Comparison of ENCODE assay signal across 1 cellular context in the genomic region with DNA sequence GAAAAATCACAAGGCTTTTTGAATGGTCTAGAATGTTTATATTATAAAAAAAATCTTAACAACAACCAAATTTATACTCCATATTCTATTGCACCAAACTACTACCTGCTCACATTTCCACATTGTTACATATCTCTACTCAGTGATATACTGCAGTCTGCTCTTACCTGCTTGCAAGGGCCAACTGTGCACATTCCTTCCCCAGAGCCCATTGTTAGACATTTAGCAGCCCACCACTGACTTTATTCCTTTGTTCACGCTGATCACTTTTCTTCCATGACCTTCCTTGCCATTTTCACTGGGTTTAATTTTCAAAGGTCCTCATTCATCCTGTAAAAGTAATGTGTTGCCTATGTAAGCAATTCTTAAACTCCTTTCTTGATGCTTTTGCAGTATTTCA.
A peak's percentile ranks its signal among the peaks of the same experiment; 100 is the strongest.
TF ChIP-seq lines count a peak whose summit lies in the region.

No MANE protein-coding gene starts in this region.

TF ChIP-seq in H1, 55 proteins besides CTCF, POLR2A, EP300 and RAD21:
- no peak for TF ChIP-seq NANOG (IDR thresholded peaks at IDR 0.05; ENCODE audit: insufficient read depth, low read depth, low read length, poor library complexity, severe bottlenecking)
- TF ChIP-seq TEAD4 (IDR thresholded peaks at IDR 0.05; ENCODE audit: low read depth, low read length): peak; percentile 49; the same call in 1 of the 2 replicates
